Comparison of ENCODE assay signal across 2 cellular contexts in the genomic region with DNA sequence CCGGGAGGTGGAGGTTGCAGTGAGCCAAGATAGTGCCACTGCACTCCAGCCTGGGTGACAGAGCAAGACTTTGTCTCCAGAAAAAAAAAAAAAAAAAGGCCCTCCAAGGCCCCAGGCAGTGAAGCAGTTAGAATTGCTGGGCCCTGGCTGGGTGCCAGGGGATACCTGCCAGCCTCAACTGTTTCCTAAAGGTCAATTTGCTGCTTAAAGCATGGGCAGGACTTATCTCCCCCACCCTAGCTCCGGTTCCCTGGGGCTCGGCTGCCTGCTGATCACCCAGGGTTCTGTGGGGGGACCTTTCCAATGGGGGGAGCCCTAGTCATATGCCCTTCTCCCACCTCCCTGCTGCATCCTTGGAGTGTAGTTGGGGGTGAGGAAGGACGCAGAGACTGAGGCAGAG.
TF ChIP-seq lines count a peak whose summit lies in the region.

No MANE protein-coding gene starts in this region.

TF ChIP-seq in Ishikawa, 13 proteins besides CTCF, POLR2A, EP300 and RAD21:
- peak; percentile 67; the same call in 1 of the 2 replicates for TF ChIP-seq TEAD4 (IDR thresholded peaks at IDR 0.05)
- TF ChIP-seq FOXM1 (IDR thresholded peaks at IDR 0.05; ENCODE audit: borderline replicate concordance, low read depth): peak; percentile 58; the same call in 1 of the 2 replicates
- TF ChIP-seq YY1 (IDR thresholded peaks at IDR 0.05; ENCODE audit: low read depth): no peak
- peak; percentile 96 for TF ChIP-seq NFIC (IDR thresholded peaks at IDR 0.05)
- peak; percentile 78 for TF ChIP-seq TCF12 (IDR thresholded peaks at IDR 0.05; ENCODE audit: low read depth)

TF ChIP-seq in K562, 482 proteins besides CTCF, POLR2A, EP300 and RAD21:
- TF ChIP-seq NFIC (IDR thresholded peaks at IDR 0.05): peak; percentile 80
- TF ChIP-seq, protein P1, sequence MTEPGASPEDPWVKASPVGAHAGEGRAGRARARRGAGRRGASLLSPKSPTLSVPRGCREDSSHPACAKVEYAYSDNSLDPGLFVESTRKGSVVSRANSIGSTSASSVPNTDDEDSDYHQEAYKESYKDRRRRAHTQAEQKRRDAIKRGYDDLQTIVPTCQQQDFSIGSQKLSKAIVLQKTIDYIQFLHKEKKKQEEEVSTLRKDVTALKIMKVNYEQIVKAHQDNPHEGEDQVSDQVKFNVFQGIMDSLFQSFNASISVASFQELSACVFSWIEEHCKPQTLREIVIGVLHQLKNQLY (CRISPR knock-in tag; conservative IDR thresholded peaks at IDR 0.05): no peak
